In genomic region chrX:139201924-139202323, GRCh38 we compare ENCODE assay signal across 1 cellular context.
TF ChIP-seq lines count a peak whose summit lies in the region.

No MANE protein-coding gene starts in this region.

TF ChIP-seq in GM23338, 12 proteins besides CTCF, POLR2A, EP300 and RAD21 (continued from another document):
- TF ChIP-seq, protein P1, sequence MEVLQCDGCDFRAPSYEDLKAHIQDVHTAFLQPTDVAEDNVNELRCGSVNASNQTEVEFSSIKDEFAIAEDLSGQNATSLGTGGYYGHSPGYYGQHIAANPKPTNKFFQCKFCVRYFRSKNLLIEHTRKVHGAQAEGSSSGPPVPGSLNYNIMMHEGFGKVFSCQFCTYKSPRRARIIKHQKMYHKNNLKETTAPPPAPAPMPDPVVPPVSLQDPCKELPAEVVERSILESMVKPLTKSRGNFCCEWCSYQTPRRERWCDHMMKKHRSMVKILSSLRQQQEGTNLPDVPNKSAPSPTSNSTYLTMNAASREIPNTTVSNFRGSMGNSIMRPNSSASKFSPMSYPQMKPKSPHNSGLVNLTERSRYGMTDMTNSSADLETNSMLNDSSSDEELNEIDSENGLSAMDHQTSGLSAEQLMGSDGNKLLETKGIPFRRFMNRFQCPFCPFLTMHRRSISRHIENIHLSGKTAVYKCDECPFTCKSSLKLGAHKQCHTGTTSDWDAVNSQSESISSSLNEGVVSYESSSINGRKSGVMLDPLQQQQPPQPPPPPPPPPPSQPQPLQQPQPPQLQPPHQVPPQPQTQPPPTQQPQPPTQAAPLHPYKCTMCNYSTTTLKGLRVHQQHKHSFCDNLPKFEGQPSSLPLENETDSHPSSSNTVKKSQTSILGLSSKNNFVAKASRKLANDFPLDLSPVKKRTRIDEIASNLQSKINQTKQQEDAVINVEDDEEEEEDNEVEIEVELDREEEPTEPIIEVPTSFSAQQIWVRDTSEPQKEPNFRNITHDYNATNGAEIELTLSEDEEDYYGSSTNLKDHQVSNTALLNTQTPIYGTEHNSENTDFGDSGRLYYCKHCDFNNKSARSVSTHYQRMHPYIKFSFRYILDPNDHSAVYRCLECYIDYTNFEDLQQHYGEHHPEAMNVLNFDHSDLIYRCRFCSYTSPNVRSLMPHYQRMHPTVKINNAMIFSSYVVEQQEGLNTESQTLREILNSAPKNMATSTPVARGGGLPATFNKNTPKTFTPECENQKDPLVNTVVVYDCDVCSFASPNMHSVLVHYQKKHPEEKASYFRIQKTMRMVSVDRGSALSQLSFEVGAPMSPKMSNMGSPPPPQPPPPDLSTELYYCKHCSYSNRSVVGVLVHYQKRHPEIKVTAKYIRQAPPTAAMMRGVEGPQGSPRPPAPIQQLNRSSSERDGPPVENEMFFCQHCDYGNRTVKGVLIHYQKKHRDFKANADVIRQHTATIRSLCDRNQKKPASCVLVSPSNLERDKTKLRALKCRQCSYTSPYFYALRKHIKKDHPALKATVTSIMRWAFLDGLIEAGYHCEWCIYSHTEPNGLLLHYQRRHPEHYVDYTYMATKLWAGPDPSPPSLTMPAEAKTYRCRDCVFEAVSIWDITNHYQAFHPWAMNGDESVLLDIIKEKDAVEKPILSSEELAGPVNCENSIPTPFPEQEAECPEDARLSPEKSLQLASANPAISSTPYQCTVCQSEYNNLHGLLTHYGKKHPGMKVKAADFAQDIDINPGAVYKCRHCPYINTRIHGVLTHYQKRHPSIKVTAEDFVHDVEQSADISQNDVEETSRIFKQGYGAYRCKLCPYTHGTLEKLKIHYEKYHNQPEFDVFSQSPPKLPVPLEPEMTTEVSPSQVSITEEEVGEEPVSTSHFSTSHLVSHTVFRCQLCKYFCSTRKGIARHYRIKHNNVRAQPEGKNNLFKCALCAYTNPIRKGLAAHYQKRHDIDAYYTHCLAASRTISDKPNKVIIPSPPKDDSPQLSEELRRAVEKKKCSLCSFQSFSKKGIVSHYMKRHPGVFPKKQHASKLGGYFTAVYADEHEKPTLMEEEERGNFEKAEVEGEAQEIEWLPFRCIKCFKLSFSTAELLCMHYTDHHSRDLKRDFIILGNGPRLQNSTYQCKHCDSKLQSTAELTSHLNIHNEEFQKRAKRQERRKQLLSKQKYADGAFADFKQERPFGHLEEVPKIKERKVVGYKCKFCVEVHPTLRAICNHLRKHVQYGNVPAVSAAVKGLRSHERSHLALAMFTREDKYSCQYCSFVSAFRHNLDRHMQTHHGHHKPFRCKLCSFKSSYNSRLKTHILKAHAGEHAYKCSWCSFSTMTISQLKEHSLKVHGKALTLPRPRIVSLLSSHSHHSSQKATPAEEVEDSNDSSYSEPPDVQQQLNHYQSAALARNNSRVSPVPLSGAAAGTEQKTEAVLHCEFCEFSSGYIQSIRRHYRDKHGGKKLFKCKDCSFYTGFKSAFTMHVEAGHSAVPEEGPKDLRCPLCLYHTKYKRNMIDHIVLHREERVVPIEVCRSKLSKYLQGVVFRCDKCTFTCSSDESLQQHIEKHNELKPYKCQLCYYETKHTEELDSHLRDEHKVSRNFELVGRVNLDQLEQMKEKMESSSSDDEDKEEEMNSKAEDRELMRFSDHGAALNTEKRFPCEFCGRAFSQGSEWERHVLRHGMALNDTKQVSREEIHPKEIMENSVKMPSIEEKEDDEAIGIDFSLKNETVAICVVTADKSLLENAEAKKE (CRISPR knock-in tag; IDR thresholded peaks at IDR 0.05): no peak
- TF ChIP-seq CREB1 (CRISPR knock-in tag; IDR thresholded peaks at IDR 0.05; ENCODE audit: low read depth) (no peak), NANOG (IDR thresholded peaks at IDR 0.05; ENCODE audit: borderline replicate concordance) (no peak), EZH2phosphoT487 (IDR thresholded peaks at IDR 0.05; ENCODE audit: unreplicated experiment) (no peak), JUNB (IDR thresholded peaks at IDR 0.05; ENCODE audit: unreplicated experiment) (no peak), REST (IDR thresholded peaks at IDR 0.05; ENCODE audit: unreplicated experiment) (no peak), ETS1 (IDR thresholded peaks at IDR 0.05) (no peak), ZNF114 (CRISPR knock-in tag; IDR thresholded peaks at IDR 0.05) (no peak), EZH2 (IDR thresholded peaks at IDR 0.05; ENCODE audit: low read depth, unreplicated experiment) (no peak)
